ENCODE assay signal across 8 cellular contexts in the genomic region with DNA sequence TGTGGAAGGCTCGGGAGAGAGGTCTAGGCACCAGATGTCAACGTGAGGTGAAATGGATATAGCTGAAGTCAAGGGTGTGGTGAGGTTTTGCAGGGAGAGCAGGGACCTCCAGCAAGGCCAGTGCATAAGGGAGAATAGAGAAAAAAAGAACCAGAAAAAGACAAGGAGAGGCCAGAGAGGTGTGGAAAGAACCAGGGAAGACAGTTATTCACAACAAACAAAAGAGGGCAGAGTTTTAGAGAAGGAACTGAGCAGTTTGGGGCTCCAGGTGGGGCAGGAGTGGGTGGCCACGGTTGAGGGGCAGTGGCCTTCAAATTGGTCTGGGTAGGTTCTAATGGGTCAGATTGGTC. TPM values are rescaled to one million over a fixed set of nuclear protein-coding genes. Genes with fewer than 3 reads are reported as not detected.
DNase-seq lines count a peak whose midpoint lies in the region; ATAC-seq and TF ChIP-seq lines count a peak whose summit lies in the region.

No MANE protein-coding gene starts in this region.

- H3K4me3 ChIP-seq in adrenal gland (peak overlapping the region in 2 of 4 donors; percentile 61 to 64), right lobe of liver (peak overlapping the region; percentile 87 to 92 (median 92))

- CTCF ChIA-PET in activated naive CD4-positive, alpha-beta T cell treated with anti-CD3 and anti-CD28 coated beads, Interleukin-2, amount 10 ng/mL, durations not matched to agents 7 days and 5 days (lab: Charles Lee), result interaction anchor here (1.0 to 5.5 kb wide), 10 partner anchors 10 to 197 kb away, joined by 3 to 39 read pairs (median 6); no protein-coding TSS in a partner anchor

- TF ChIP-seq CTCF in adrenal gland (IDR thresholded peaks at IDR 0.05), result no peak
- TF ChIP-seq CTCF in right lobe of liver (IDR thresholded peaks at IDR 0.05), result no peak
- TF ChIP-seq CTCF in type B pancreatic cell (conservative IDR thresholded peaks at IDR 0.05), result no peak

- H3K27me3 ChIP-seq in adrenal gland (no peaks in the 10 kb centered on the region), right lobe of liver (no peaks in the 10 kb centered on the region)

- no peak for ATAC-seq in right lobe of liver

- WGBS in adrenal gland, 4 donors, result 18 to 27% (median 22%) methylated on average over 3 of the region's 3 CpGs
- WGBS in right lobe of liver (ENCODE audit: insufficient coverage, low coverage, low lambda C conversion rate, missing lambda C conversion rate), result 40% methylated on average over 3 of the region's 3 CpGs

- H3K27ac ChIP-seq in adrenal gland (peak overlapping the region; percentile 97 to 100 (median 98)), right lobe of liver (peak overlapping the region; percentile 97 to 99 (median 97))

- H3K9me3 ChIP-seq in adrenal gland (replicated peaks in 1 of 3) (no peaks in the 10 kb centered on the region), right lobe of liver (no peaks in the 10 kb centered on the region)

- H3K36me3 ChIP-seq in adrenal gland (replicated peaks in 1 of 2) (no peaks in the 10 kb centered on the region), right lobe of liver (no peaks in the 10 kb centered on the region)

- peak overlapping the region; percentile 98 for H3K27ac Mint-ChIP-seq in activated naive CD4-positive, alpha-beta T cell treated with anti-CD3 and anti-CD28 coated beads, Interleukin-2, amount 10 ng/mL, durations not matched to agents 7 days and 5 days
- peak overlapping the region; percentile 94 for H3K27ac Mint-ChIP-seq in type B pancreatic cell

- peaks cover 21% of the 10 kb centered on the region for H3K27me3 Mint-ChIP-seq in activated naive CD4-positive, alpha-beta T cell treated with anti-CD3 and anti-CD28 coated beads, Interleukin-2, amount 10 ng/mL, durations not matched to agents 7 days and 5 days
- no peaks in the 10 kb centered on the region for H3K27me3 Mint-ChIP-seq in type B pancreatic cell

- peaks cover 6% of the 10 kb centered on the region for H3K36me3 Mint-ChIP-seq in activated naive CD4-positive, alpha-beta T cell treated with anti-CD3 and anti-CD28 coated beads, Interleukin-2, amount 10 ng/mL, durations not matched to agents 7 days and 5 days
- no peaks in the 10 kb centered on the region for H3K36me3 Mint-ChIP-seq in type B pancreatic cell

- TF ChIP-seq POLR2A in adrenal gland (IDR thresholded peaks at IDR 0.05), result no peak
- TF ChIP-seq POLR2A in right lobe of liver (IDR thresholded peaks at IDR 0.05), result no peak

- no peak for DNase-seq in activated naive CD4-positive, alpha-beta T cell treated with anti-CD3 and anti-CD28 coated beads, Interleukin-2, amount 10 ng/mL, durations not matched to agents 7 days and 5 days
- DNase-seq in activated naive CD4-positive, alpha-beta T cell treated with anti-CD3 and anti-CD28 coated beads, Interleukin-2, amount 50 U/mL, for 16 hours, result no peak
- no peak for DNase-seq in adrenal gland
- DNase-seq in right lobe of liver, result no peak
- DNase-seq in type B pancreatic cell (ENCODE audit: extremely low spot score, unreplicated experiment), result no peak
- no peak for DNase-seq in NCI-H2081 (lab: John Stamatoyannopoulos, UW)
- DNase-seq in cerebellar cortex (ENCODE audit: low spot score), result no peak
- DNase-seq in hippocampal formation (lab: John Stamatoyannopoulos, UW), result no peak

- no peaks in the 10 kb centered on the region for H3K9me3 Mint-ChIP-seq in activated naive CD4-positive, alpha-beta T cell treated with anti-CD3 and anti-CD28 coated beads, Interleukin-2, amount 10 ng/mL, durations not matched to agents 7 days and 5 days
- no peaks in the 10 kb centered on the region for H3K9me3 Mint-ChIP-seq in type B pancreatic cell

- H3K4me3 Mint-ChIP-seq in activated naive CD4-positive, alpha-beta T cell treated with anti-CD3 and anti-CD28 coated beads, Interleukin-2, amount 10 ng/mL, durations not matched to agents 7 days and 5 days, result peak overlapping the region; percentile 87
- peak overlapping the region; percentile 92 for H3K4me3 Mint-ChIP-seq in type B pancreatic cell

- peaks cover 32% of the 10 kb centered on the region for H3K4me1 Mint-ChIP-seq in activated naive CD4-positive, alpha-beta T cell treated with anti-CD3 and anti-CD28 coated beads, Interleukin-2, amount 10 ng/mL, durations not matched to agents 7 days and 5 days
- peaks cover 39% of the 10 kb centered on the region for H3K4me1 Mint-ChIP-seq in type B pancreatic cell (ENCODE audit: unreplicated experiment)

- peaks cover 9 to 35% of the 10 kb centered on the region in 2 donors for H3K4me1 ChIP-seq in adrenal gland (replicated peaks in 1 of 2)
- H3K4me1 ChIP-seq in right lobe of liver, result peaks cover 0 to 6% (median 0%) of the 10 kb centered on the region in 4 donors

- intact Hi-C loops in adrenal gland (cut with DNase I), result loop anchor here in 1 of 2 donors (2.0 kb wide), 1 partner anchor 37 kb away; no protein-coding TSS in a partner anchor
- intact Hi-C loops in right lobe of liver (cut with DNase I), result no loop called here

RNA-seq across cellular contexts. Expression of gene NQO2, which starts 11.6 kb away (rescaled TPM):
- total RNA-seq in adrenal gland (100 to 1,000 TPM; 133 to 200 (median 146) TPM), right lobe of liver (10 to 100 TPM; 44.5 to 74.2 (median 67.3) TPM), type B pancreatic cell (ENCODE audit: low replicate concordance) (19.1 and 19.5 TPM in 2 replicates)
- polyA plus RNA-seq in adrenal gland, result 100 to 1,000 TPM; 100 to 177 (median 158) TPM

RNA-seq across cellular contexts. Expression of gene SERPINB6, which starts 16.7 kb away (rescaled TPM):
- total RNA-seq in adrenal gland (100 to 1,000 TPM; 161 to 258 (median 209) TPM), right lobe of liver (10 to 100 TPM; 27.0 to 48.5 (median 38.7) TPM), type B pancreatic cell (ENCODE audit: low replicate concordance) (57.5 and 61.2 TPM in 2 replicates)
- 100 to 1,000 TPM; 161 to 332 (median 229) TPM for polyA plus RNA-seq in adrenal gland
